ENCODE assay signal across 1 cellular context in the genomic region with DNA sequence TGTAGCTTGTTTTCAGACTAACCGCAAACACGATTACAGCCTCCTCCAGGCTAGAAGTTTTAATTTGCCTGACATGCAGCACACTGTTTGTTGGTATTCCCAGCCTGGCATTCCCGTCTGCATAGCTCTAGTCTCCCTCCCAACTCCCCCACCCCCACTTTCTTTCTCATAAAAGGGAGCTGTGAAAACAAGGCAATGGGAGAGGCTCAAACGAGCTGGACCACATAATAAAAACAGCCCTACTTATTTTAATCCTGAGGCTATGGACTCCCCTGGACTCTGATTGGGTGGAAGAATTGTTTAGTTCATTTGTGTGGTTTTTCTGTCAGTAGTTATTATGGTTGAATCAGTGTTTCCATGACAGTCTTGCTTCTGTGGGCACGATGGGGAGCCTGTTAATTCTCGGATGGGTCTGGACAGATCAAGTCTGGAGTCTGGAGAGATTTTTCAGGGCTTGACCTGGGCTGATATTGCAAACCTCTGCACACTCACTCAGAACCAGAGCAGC.
TF ChIP-seq lines count a peak whose summit lies in the region.

No MANE protein-coding gene starts in this region.

TF ChIP-seq in HEK293, 187 proteins besides CTCF, POLR2A, EP300 and RAD21 (continued from another document):
- TF ChIP-seq, protein P1, sequence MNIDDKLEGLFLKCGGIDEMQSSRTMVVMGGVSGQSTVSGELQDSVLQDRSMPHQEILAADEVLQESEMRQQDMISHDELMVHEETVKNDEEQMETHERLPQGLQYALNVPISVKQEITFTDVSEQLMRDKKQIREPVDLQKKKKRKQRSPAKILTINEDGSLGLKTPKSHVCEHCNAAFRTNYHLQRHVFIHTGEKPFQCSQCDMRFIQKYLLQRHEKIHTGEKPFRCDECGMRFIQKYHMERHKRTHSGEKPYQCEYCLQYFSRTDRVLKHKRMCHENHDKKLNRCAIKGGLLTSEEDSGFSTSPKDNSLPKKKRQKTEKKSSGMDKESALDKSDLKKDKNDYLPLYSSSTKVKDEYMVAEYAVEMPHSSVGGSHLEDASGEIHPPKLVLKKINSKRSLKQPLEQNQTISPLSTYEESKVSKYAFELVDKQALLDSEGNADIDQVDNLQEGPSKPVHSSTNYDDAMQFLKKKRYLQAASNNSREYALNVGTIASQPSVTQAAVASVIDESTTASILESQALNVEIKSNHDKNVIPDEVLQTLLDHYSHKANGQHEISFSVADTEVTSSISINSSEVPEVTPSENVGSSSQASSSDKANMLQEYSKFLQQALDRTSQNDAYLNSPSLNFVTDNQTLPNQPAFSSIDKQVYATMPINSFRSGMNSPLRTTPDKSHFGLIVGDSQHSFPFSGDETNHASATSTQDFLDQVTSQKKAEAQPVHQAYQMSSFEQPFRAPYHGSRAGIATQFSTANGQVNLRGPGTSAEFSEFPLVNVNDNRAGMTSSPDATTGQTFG (tag by site-specific recombination; IDR thresholded peaks at IDR 0.05; ENCODE audit: borderline replicate concordance), result no peak
- TF ChIP-seq ZXDB (tag by site-specific recombination; IDR thresholded peaks at IDR 0.05) (0 out of 2 replicates have a peak, but pooled peaks have one; percentile 12), ZNF335 (tag by site-specific recombination; conservative IDR thresholded peaks at IDR 0.05) (no peak), ZNF132 (tag by site-specific recombination; IDR thresholded peaks at IDR 0.05; ENCODE audit: borderline replicate concordance) (no peak), OSR2 (tag by site-specific recombination; IDR thresholded peaks at IDR 0.05) (peak; percentile 85), HOXD13 (CRISPR knock-in tag; IDR thresholded peaks at IDR 0.05; ENCODE audit: borderline replicate concordance) (peak; percentile 84; the same call in 1 of the 2 replicates)
- TF ChIP-seq, protein P2, sequence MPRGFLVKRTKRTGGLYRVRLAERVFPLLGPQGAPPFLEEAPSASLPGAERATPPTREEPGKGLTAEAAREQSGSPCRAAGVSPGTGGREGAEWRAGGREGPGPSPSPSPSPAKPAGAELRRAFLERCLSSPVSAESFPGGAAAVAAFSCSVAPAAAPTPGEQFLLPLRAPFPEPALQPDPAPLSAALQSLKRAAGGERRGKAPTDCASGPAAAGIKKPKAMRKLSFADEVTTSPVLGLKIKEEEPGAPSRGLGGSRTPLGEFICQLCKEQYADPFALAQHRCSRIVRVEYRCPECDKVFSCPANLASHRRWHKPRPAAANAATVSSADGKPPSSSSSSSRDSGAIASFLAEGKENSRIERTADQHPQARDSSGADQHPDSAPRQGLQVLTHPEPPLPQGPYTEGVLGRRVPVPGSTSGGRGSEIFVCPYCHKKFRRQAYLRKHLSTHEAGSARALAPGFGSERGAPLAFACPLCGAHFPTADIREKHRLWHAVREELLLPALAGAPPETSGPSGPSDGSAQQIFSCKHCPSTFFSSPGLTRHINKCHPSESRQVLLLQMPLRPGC (tag by site-specific recombination; IDR thresholded peaks at IDR 0.05), result 0 out of 2 replicates have a peak, but pooled peaks have one; percentile 49
- TF ChIP-seq, protein P3, sequence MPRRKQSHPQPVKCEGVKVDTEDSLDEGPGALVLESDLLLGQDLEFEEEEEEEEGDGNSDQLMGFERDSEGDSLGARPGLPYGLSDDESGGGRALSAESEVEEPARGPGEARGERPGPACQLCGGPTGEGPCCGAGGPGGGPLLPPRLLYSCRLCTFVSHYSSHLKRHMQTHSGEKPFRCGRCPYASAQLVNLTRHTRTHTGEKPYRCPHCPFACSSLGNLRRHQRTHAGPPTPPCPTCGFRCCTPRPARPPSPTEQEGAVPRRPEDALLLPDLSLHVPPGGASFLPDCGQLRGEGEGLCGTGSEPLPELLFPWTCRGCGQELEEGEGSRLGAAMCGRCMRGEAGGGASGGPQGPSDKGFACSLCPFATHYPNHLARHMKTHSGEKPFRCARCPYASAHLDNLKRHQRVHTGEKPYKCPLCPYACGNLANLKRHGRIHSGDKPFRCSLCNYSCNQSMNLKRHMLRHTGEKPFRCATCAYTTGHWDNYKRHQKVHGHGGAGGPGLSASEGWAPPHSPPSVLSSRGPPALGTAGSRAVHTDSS (tag by site-specific recombination; IDR thresholded peaks at IDR 0.05), result no peak
